In genomic region chr13:105048685-105049084, GRCh38 we compare ENCODE assay signal across 16 cellular contexts.
A peak's percentile ranks its signal among the peaks of the same experiment; 100 is the strongest.
DNase-seq lines count a peak whose midpoint lies in the region; ATAC-seq and TF ChIP-seq lines count a peak whose summit lies in the region.
"Had no signal": no experiment of that assay in that cellular context is flagged by ENCODE, and none has a peak within 500 bp of the region (broad histone marks: within the 10 kb centered on the region; RNA-seq: fewer than 3 reads in every experiment).

No MANE protein-coding gene starts in this region.

- H3K36me3 Mint-ChIP-seq in GM23338 (ENCODE audit: low read depth), result peaks cover 1% of the 10 kb centered on the region; the same call in 2 of the 3 replicates
- H3K36me3 Mint-ChIP-seq in nephron progenitor cell (ENCODE audit: low read depth), result peaks cover 2% of the 10 kb centered on the region
- H3K36me3 Mint-ChIP-seq: activated naive CD8-positive, alpha-beta T cell had no signal

- H3F3A ChIP-seq in GM23338 (replicated peaks; ENCODE audit: low read depth), result no peaks in the 10 kb centered on the region

- H3K9me3 Mint-ChIP-seq in GM23338, result peaks cover 1% of the 10 kb centered on the region
- peaks cover 2% of the 10 kb centered on the region for H3K9me3 Mint-ChIP-seq in nephron progenitor cell

- ATAC-seq in GM23338, result no peak
- ATAC-seq in HG03354 (IDR thresholded peaks at IDR 0.05; ENCODE audit: poor library complexity, severe bottlenecking, unreplicated experiment), result peak; percentile 62
- no peak for ATAC-seq in aorta (ENCODE audit: low FRiP score)
- ATAC-seq: gastrocnemius medialis, HepG2 had no signal

- H3K4me1 ChIP-seq in GM23338 (ENCODE audit: insufficient read depth) (no peaks in the 10 kb centered on the region), aorta (ENCODE audit: control insufficient read depth in 1 of 2, insufficient read depth in 2 of 2, low read length in 2 of 2) (no peaks in the 10 kb centered on the region)
- H3K4me1 ChIP-seq: gastrocnemius medialis, left lung had no signal

- H3K4me1 Mint-ChIP-seq in GM23338 (no peaks in the 10 kb centered on the region), nephron progenitor cell (peaks cover 11% of the 10 kb centered on the region)

- no peaks in the 10 kb centered on the region for H3K36me3 ChIP-seq in GM23338 (ENCODE audit: insufficient read depth)
- no peaks in the 10 kb centered on the region for H3K36me3 ChIP-seq in aorta (ENCODE audit: control insufficient read depth in 1 of 2, insufficient read depth in 2 of 2, low read length in 1 of 2)
- H3K36me3 ChIP-seq: gastrocnemius medialis, left lung had no signal

- H3K4me3 ChIP-seq in GM23338 (no peak overlapping the region), aorta (ENCODE audit: low read length in 2 of 2) (no peak overlapping the region)
- H3K4me3 ChIP-seq: coronary artery, gastrocnemius medialis, left lung had no signal

- TF ChIP-seq CTCF in GM23338 (conservative IDR thresholded peaks at IDR 0.05; ENCODE audit: low read depth in 2 of 2), result no peak
- no peak for TF ChIP-seq CTCF in nephron progenitor cell (IDR thresholded peaks at IDR 0.05)

- peak; percentile 52 for DNase-seq in NCI-H82 (lab: John Stamatoyannopoulos, UW)
- no peak for DNase-seq in NCI-H82 treated with DMSO at 0.1 percent for 48 hours (lab: John Stamatoyannopoulos, UW; ENCODE audit: unreplicated experiment)
- DNase-seq in GM23338 (ENCODE audit: low spot score), result no peak
- DNase-seq in nephron progenitor cell, result peak; percentile 5
- no peak for DNase-seq in OCI-M1 (lab: John Stamatoyannopoulos, UW)
- no peak for DNase-seq in aorta
- DNase-seq in UCSD-AML1 (lab: John Stamatoyannopoulos, UW; ENCODE audit: unreplicated experiment), result no peak
- DNase-seq: activated CD4-positive, CD25-positive, alpha-beta regulatory T cell treated with anti-CD3 and anti-CD28 coated beads, Interleukin-2, amount 50 U/mL, for 72 hours; DMS53; gastrocnemius medialis; left lung had no signal

- no peaks in the 10 kb centered on the region for H4K20me1 ChIP-seq in GM23338 (replicated peaks; ENCODE audit: insufficient read depth)

- 36 to 37% methylated on average over 1 of the region's 1 CpG for WGBS in aorta, 2 donors

- H3K4me3 Mint-ChIP-seq in GM23338 (no peak overlapping the region), nephron progenitor cell (no peak overlapping the region)
- H3K4me3 Mint-ChIP-seq: activated naive CD8-positive, alpha-beta T cell had no signal

- H3K27me3 Mint-ChIP-seq in GM23338 (ENCODE audit: insufficient read depth, low read depth, poor library complexity) (no peaks in the 10 kb centered on the region), nephron progenitor cell (ENCODE audit: low read depth, poor library complexity) (peaks cover 11% of the 10 kb centered on the region)
- H3K27me3 Mint-ChIP-seq: activated naive CD8-positive, alpha-beta T cell had no signal

- H3K9me3 ChIP-seq in aorta (ENCODE audit: control insufficient read depth, low read length), result peaks cover 1% of the 10 kb centered on the region
- H3K9me3 ChIP-seq: gastrocnemius medialis had no signal

- no peak overlapping the region for H3K4me2 ChIP-seq in GM23338

- 0 out of 2 replicates have a peak overlapping the region, but pooled peaks have one; percentile 20 for H2AFZ ChIP-seq in GM23338

- H3K27ac ChIP-seq in GM23338 (ENCODE audit: low read depth) (no peak overlapping the region), aorta (ENCODE audit: low read depth in 1 of 2, low read length in 2 of 2) (no peak overlapping the region)
- H3K27ac ChIP-seq: 22Rv1, coronary artery, gastrocnemius medialis, left lung had no signal

- H3K9me2 ChIP-seq in GM23338 (ENCODE audit: insufficient read depth), result peaks cover 3% of the 10 kb centered on the region; the same call in 1 of the 2 replicates

- H3K79me2 ChIP-seq in GM23338 (replicated peaks; ENCODE audit: insufficient read depth), result no peaks in the 10 kb centered on the region

- H3K27me3 ChIP-seq in GM23338 (ENCODE audit: insufficient read depth), result no peaks in the 10 kb centered on the region
- H3K27me3 ChIP-seq in aorta (ENCODE audit: control insufficient read depth in 1 of 2, insufficient read depth in 2 of 2, low read length in 1 of 2), result no peaks in the 10 kb centered on the region
- H3K27me3 ChIP-seq: gastrocnemius medialis, left lung had no signal

- H3K27ac Mint-ChIP-seq in GM23338 (no peak overlapping the region), nephron progenitor cell (peak overlapping the region; percentile 72)
- H3K27ac Mint-ChIP-seq: activated naive CD8-positive, alpha-beta T cell had no signal

- intact Hi-C loops in aorta (cut with DNase I), result no loop called here

TF ChIP-seq in GM23338, 12 proteins besides CTCF, POLR2A, EP300 and RAD21:
- TF ChIP-seq EZH2 (IDR thresholded peaks at IDR 0.05; ENCODE audit: low read depth, unreplicated experiment) (no peak), CREB1 (CRISPR knock-in tag; IDR thresholded peaks at IDR 0.05; ENCODE audit: low read depth) (no peak), JUNB (IDR thresholded peaks at IDR 0.05; ENCODE audit: unreplicated experiment) (no peak)
TF ChIP-seq in GM23338: peak in this region for 0.

Comparison
In these comparisons a context has a peak if more than half of its experiments do, and no peak if none do; other contexts are left out.
1. DNase-seq: peak in NCI-H82 (single experiment) and nephron progenitor cell (single experiment); none in NCI-H82 treated with DMSO at 0.1 percent for 48 hours (single experiment), GM23338 (single experiment), OCI-M1 (single experiment), aorta (0 of 2) and UCSD-AML1 (single experiment).